ENCODE assay signal across 18 cellular contexts in genomic region chr13:111230385-111230930, GRCh38.
"Had no signal": no experiment of that assay in that cellular context is flagged by ENCODE, and none has a peak within 500 bp of the region (broad histone marks: within the 10 kb centered on the region; RNA-seq: fewer than 3 reads in every experiment).

No MANE protein-coding gene starts in this region.

- H3K4me3 ChIP-seq: esophagus squamous epithelium, hepatocyte, stomach, suprapubic skin, tibial nerve, upper lobe of right lung, vagina had no signal

- H3K27me3 ChIP-seq: esophagus squamous epithelium, hepatocyte, neutrophil, stomach, suprapubic skin, tibial nerve, upper lobe of right lung, vagina had no signal

- H3K27ac ChIP-seq: esophagus squamous epithelium, hepatocyte, neutrophil, stomach, suprapubic skin, tibial nerve, upper lobe of right lung, vagina had no signal

- ATAC-seq: left colon; naive thymus-derived CD4-positive, alpha-beta T cell; upper lobe of right lung had no signal

- DNase-seq: effector memory CD4-positive, alpha-beta T cell; esophagus squamous epithelium; foreskin fibroblast; left colon; mammary epithelial cell; naive thymus-derived CD4-positive, alpha-beta T cell; nephron progenitor cell; posterior cingulate gyrus; small intestine; stimulated activated CD4-positive, alpha-beta T cell treated with anti-CD3 and anti-CD28 coated beads, Interleukin-12 subunit alpha, Interleukin-12 subunit beta, amount 100 ng/mL, for 4 hours; stimulated activated naive CD4-positive, alpha-beta T cell; stomach; upper lobe of right lung had no signal

- H3K9me3 ChIP-seq: esophagus squamous epithelium, neutrophil, stomach, suprapubic skin, tibial nerve, upper lobe of right lung, vagina had no signal
